ENCODE assay signal across 1 cellular context in genomic region chr17:33292184-33292980, GRCh38.
TF ChIP-seq lines count a peak whose summit lies in the region.

No MANE protein-coding gene starts in this region.

TF ChIP-seq in HEK293, 187 proteins besides CTCF, POLR2A, EP300 and RAD21 (continued from another document):
- TF ChIP-seq PATZ1 (tag by site-specific recombination; IDR thresholded peaks at IDR 0.05) (peak; percentile 58; the same call in 1 of the 2 replicates), KLF9 (tag by site-specific recombination; IDR thresholded peaks at IDR 0.05; ENCODE audit: low read depth) (peak; percentile 58; the same call in 1 of the 2 replicates), GLIS2 (tag by site-specific recombination; IDR thresholded peaks at IDR 0.05) (peak; percentile 72; the same call in 1 of the 2 replicates), ZNF692 (tag by site-specific recombination; IDR thresholded peaks at IDR 0.05) (no peak), ZNF138 (tag by site-specific recombination; IDR thresholded peaks at IDR 0.05; ENCODE audit: borderline replicate concordance) (no peak), ZBTB20 (tag by site-specific recombination; IDR thresholded peaks at IDR 0.05) (peak; percentile 21; the same call in 1 of the 2 replicates), ZNF707 (tag by site-specific recombination; IDR thresholded peaks at IDR 0.05) (no peak), ZNF76 (tag by site-specific recombination; IDR thresholded peaks at IDR 0.05; ENCODE audit: borderline replicate concordance, low read depth) (0 out of 2 replicates have a peak, but pooled peaks have one; percentile 9), ZNF280C (tag by site-specific recombination; IDR thresholded peaks at IDR 0.05) (no peak), SP7 (tag by site-specific recombination; IDR thresholded peaks at IDR 0.05) (no peak)
TF ChIP-seq in HEK293: peak in this region for 12.
